In the genomic region with DNA sequence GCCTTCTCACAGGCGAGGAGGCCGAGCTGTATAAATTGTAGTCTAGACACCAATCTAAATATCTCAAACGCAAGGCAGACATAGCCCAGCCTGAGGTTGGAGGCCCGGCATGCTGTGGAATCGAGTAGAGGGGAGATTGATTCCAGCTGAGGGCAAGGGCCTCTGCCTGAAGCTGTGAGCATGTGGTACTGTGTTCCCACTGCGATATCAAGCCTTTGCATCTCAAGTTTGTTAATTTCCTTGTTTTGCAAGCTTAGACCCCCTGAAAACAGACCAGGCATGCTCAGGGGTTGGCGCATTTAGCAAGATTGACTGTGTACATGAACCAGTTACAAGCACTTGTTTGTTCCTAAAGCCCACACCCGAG, we compare ENCODE assay signal across 18 cellular contexts.
DNase-seq lines count a peak whose midpoint lies in the region; ATAC-seq and TF ChIP-seq lines count a peak whose summit lies in the region.
"Had no signal": no experiment of that assay in that cellular context is flagged by ENCODE, and none has a peak within 500 bp of the region (broad histone marks: within the 10 kb centered on the region; RNA-seq: fewer than 3 reads in every experiment).

No MANE protein-coding gene starts in this region.

- no peak for ATAC-seq in lower lobe of right lung
- ATAC-seq: body of pancreas; CD8-positive, alpha-beta T cell; left lobe of liver; mucosa of descending colon had no signal

- TF ChIP-seq CTCF in SK-N-SH (IDR thresholded peaks at IDR 0.05): no peak
- TF ChIP-seq CTCF in hepatocyte (IDR thresholded peaks at IDR 0.05; ENCODE audit: poor library complexity): no peak
- no peak for TF ChIP-seq CTCF in lower lobe of right lung (IDR thresholded peaks at IDR 0.05)

- peak overlapping the region in 9 of 11 experiments; percentile 5 to 51 (median 22); a peak in 15 of 22 replicates for H3K4me2 ChIP-seq in BLaER1 treated with 17β-estradiol and CSF1 and Interleukin-3, amounts not matched to agents 10 nM and 100 nM
- H3K4me2 ChIP-seq in SK-N-SH (no peak overlapping the region), hepatocyte (no peak overlapping the region)

- H3K9me3 ChIP-seq in BLaER1 treated with 17β-estradiol and CSF1 and Interleukin-3, amounts not matched to agents 10 nM and 100 nM (replicated peaks in 1 of 11): peaks cover 0 to 5% (median 0%) of the 10 kb centered on the region in 11 experiments; a peak in 2 of 22 replicates
- H3K9me3 ChIP-seq in SK-N-SH (no peaks in the 10 kb centered on the region), hepatocyte (ENCODE audit: low read depth) (no peaks in the 10 kb centered on the region), stomach smooth muscle (ENCODE audit: control insufficient read depth in 2 of 2, low read length in 2 of 2) (no peaks in the 10 kb centered on the region), lower lobe of right lung (no peaks in the 10 kb centered on the region)
- H3K9me3 ChIP-seq: body of pancreas, mucosa of descending colon had no signal

- H3K79me2 ChIP-seq in SK-N-SH (ENCODE audit: insufficient read depth): no peaks in the 10 kb centered on the region
- H3K79me2 ChIP-seq in hepatocyte: no peaks in the 10 kb centered on the region

- no peak overlapping the region for H3K27ac ChIP-seq in BLaER1 treated with 17β-estradiol and CSF1 and Interleukin-3, amounts not matched to agents 10 nM and 100 nM
- H3K27ac ChIP-seq in SK-N-SH (ENCODE audit: low read depth in 2 of 2, low read length in 1 of 2) (peak overlapping the region in 1 of 2 experiments; percentile 91; a peak in 2 of 4 replicates), hepatocyte (peak overlapping the region; percentile 66), stomach smooth muscle (ENCODE audit: low read length) (peak overlapping the region; percentile 53), lower lobe of right lung (no peak overlapping the region)
- H3K27ac ChIP-seq: body of pancreas had no signal

- peaks cover 15 to 32% (median 23%) of the 10 kb centered on the region in 10 experiments; a peak in 19 of 20 replicates for H3K4me1 ChIP-seq in BLaER1 treated with 17β-estradiol and CSF1 and Interleukin-3, amounts not matched to agents 10 nM and 100 nM
- H3K4me1 ChIP-seq in SK-N-SH (ENCODE audit: control insufficient read depth in 1 of 2, insufficient read depth in 2 of 2, low read depth in 1 of 2, low read length in 1 of 2): peaks cover 0 to 38% of the 10 kb centered on the region in 2 experiments; a peak in 2 of 4 replicates
- peaks cover 16% of the 10 kb centered on the region for H3K4me1 ChIP-seq in hepatocyte (ENCODE audit: insufficient read depth)
- H3K4me1 ChIP-seq in stomach smooth muscle (ENCODE audit: control insufficient read depth, insufficient read depth, low read length): peaks cover 27% of the 10 kb centered on the region
- peaks cover 21% of the 10 kb centered on the region for H3K4me1 ChIP-seq in lower lobe of right lung
- H3K4me1 ChIP-seq: body of pancreas had no signal

- no peak for TF ChIP-seq RAD21 in SK-N-SH (IDR thresholded peaks at IDR 0.05; ENCODE audit: low read length)

- WGBS in SK-N-SH (ENCODE audit: low lambda C conversion rate): 89% methylated on average over 8 of the region's 8 CpGs
- WGBS in hepatocyte (ENCODE audit: low lambda C conversion rate, missing lambda C conversion rate): 65% methylated on average over 8 of the region's 8 CpGs

- no peak overlapping the region for H3K4me3 ChIP-seq in BLaER1 treated with 17β-estradiol and CSF1 and Interleukin-3, amounts not matched to agents 10 nM and 100 nM
- H3K4me3 ChIP-seq in SK-N-SH (ENCODE audit: low read depth in 2 of 2, low read length in 1 of 2) (no peak overlapping the region), hepatocyte (no peak overlapping the region), stomach smooth muscle (ENCODE audit: low read length in 2 of 2) (no peak overlapping the region), lower lobe of right lung (no peak overlapping the region)
- H3K4me3 ChIP-seq: body of pancreas, mucosa of descending colon had no signal

- H3K9ac ChIP-seq in BLaER1 treated with 17β-estradiol and CSF1 and Interleukin-3, amounts not matched to agents 10 nM and 100 nM: no peak overlapping the region
- H3K9ac ChIP-seq in SK-N-SH (no peak overlapping the region), stomach smooth muscle (ENCODE audit: low read length in 2 of 2) (peak overlapping the region in 1 of 2 donors; percentile 1)

- POLR2A ChIA-PET in SK-N-SH (lab: Yijun Ruan, JAX): interaction anchor here (0.5 to 1.5 kb wide), 7 partner anchors 12 to 125 kb away, joined by 3 to 5 read pairs (median 3); no protein-coding TSS in a partner anchor

- H3K27me3 ChIP-seq in BLaER1 treated with 17β-estradiol and CSF1 and Interleukin-3, amounts not matched to agents 10 nM and 100 nM: no peaks in the 10 kb centered on the region
- no peaks in the 10 kb centered on the region for H3K27me3 ChIP-seq in SK-N-SH (ENCODE audit: insufficient read depth)
- no peaks in the 10 kb centered on the region for H3K27me3 ChIP-seq in hepatocyte
- no peaks in the 10 kb centered on the region for H3K27me3 ChIP-seq in stomach smooth muscle (ENCODE audit: control insufficient read depth in 1 of 2, insufficient read depth in 2 of 2, low read length in 2 of 2)
- H3K27me3 ChIP-seq in lower lobe of right lung (ENCODE audit: low read depth): no peaks in the 10 kb centered on the region
- H3K27me3 ChIP-seq: body of pancreas had no signal

- no peaks in the 10 kb centered on the region for H4K20me1 ChIP-seq in BLaER1 treated with 17β-estradiol and CSF1 and Interleukin-3, amounts not matched to agents 10 nM and 100 nM
- no peaks in the 10 kb centered on the region for H4K20me1 ChIP-seq in SK-N-SH (ENCODE audit: insufficient read depth)
- H4K20me1 ChIP-seq in hepatocyte (ENCODE audit: insufficient read depth, poor library complexity, severe bottlenecking): no peaks in the 10 kb centered on the region

- DNase-seq in SK-N-SH (peak; percentile 77), hepatocyte (ENCODE audit: low spot score) (no peak), lower lobe of right lung (no peak), NCI-H1048 (lab: John Stamatoyannopoulos, UW) (no peak)
- DNase-seq in activated CD4-positive, alpha-beta T cell treated with anti-CD3 and anti-CD28 coated beads, Interleukin-2, amount 50 U/mL, for 48 hours: no peak
- DNase-seq: activated CD4-positive, alpha-beta memory T cell treated with anti-CD3 and anti-CD28 coated beads for 36 hours; activated naive CD8-positive, alpha-beta T cell treated with anti-CD3 and anti-CD28 coated beads for 36 hours; body of pancreas; CD8-positive, alpha-beta T cell; cortex of kidney; mucosa of descending colon; NCI-H146; NCI-H774; retina; stimulated activated naive CD4-positive, alpha-beta T cell treated with Interleukin-2 at 50 U/mL for 16 hours had no signal

- no peaks in the 10 kb centered on the region for H3F3A ChIP-seq in SK-N-SH (replicated peaks; ENCODE audit: insufficient read depth)

- intact Hi-C loops in lower lobe of right lung (cut with DNase I): no loop called here

- CTCF ChIA-PET in SK-N-SH (lab: Yijun Ruan, JAX): interaction anchor here (1.2 to 3.1 kb wide), 5 partner anchors 13 to 644 kb away, joined by 4 to 9 read pairs (median 6); no protein-coding TSS in a partner anchor

- H3K9me2 ChIP-seq in SK-N-SH (no peaks in the 10 kb centered on the region), hepatocyte (replicated peaks; ENCODE audit: insufficient read depth) (no peaks in the 10 kb centered on the region)

- TF ChIP-seq EP300 in SK-N-SH (IDR thresholded peaks at IDR 0.05; ENCODE audit: borderline replicate concordance in 1 of 2, low read depth in 1 of 2, low read length in 1 of 2): peak in 1 of 2 experiments; percentile 49; a peak in 1 of 4 replicates

- H2AFZ ChIP-seq in SK-N-SH (ENCODE audit: low read depth) (no peak overlapping the region), hepatocyte (no peak overlapping the region)

- peaks cover 0 to 15% (median 0%) of the 10 kb centered on the region in 11 experiments; a peak in 3 of 22 replicates for H3K36me3 ChIP-seq in BLaER1 treated with 17β-estradiol and CSF1 and Interleukin-3, amounts not matched to agents 10 nM and 100 nM
- H3K36me3 ChIP-seq in SK-N-SH (replicated peaks in 1 of 2; ENCODE audit: control insufficient read depth in 1 of 2, insufficient read depth in 2 of 2, low read length in 1 of 2) (no peaks in the 10 kb centered on the region), hepatocyte (replicated peaks; ENCODE audit: insufficient read depth, low read depth) (no peaks in the 10 kb centered on the region), stomach smooth muscle (ENCODE audit: control insufficient read depth in 2 of 2, insufficient read depth in 2 of 2, low read length in 2 of 2) (no peaks in the 10 kb centered on the region), lower lobe of right lung (no peaks in the 10 kb centered on the region)

TF ChIP-seq in SK-N-SH, 30 proteins besides CTCF, POLR2A, EP300 and RAD21:
- peak; percentile 78 for TF ChIP-seq GATA2 (CRISPR knock-in tag; IDR thresholded peaks at IDR 0.05)
- TF ChIP-seq, protein P1, sequence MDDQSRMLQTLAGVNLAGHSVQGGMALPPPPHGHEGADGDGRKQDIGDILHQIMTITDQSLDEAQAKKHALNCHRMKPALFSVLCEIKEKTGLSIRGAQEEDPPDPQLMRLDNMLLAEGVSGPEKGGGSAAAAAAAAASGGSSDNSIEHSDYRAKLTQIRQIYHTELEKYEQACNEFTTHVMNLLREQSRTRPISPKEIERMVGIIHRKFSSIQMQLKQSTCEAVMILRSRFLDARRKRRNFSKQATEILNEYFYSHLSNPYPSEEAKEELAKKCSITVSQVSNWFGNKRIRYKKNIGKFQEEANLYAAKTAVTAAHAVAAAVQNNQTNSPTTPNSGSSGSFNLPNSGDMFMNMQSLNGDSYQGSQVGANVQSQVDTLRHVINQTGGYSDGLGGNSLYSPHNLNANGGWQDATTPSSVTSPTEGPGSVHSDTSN (IDR thresholded peaks at IDR 0.05): no peak

Comparison
In these comparisons a context has a peak if more than half of its experiments do, and no peak if none do; other contexts are left out.
1. H3K27ac ChIP-seq: peak in hepatocyte (single experiment) and stomach smooth muscle (single experiment); none in BLaER1 treated with 17β-estradiol and CSF1 and Interleukin-3, amounts not matched to agents 10 nM and 100 nM (0 of 11) and lower lobe of right lung (single experiment).
2. H3K4me2 ChIP-seq: peak in BLaER1 treated with 17β-estradiol and CSF1 and Interleukin-3, amounts not matched to agents 10 nM and 100 nM (9 of 11); none in SK-N-SH (single experiment) and hepatocyte (single experiment).